Comparison of ENCODE assay signal across 10 cellular contexts in genomic region chr9:126482361-126483044, GRCh38.
A peak's percentile ranks its signal among the peaks of the same experiment; 100 is the strongest.
DNase-seq lines count a peak whose midpoint lies in the region; ATAC-seq and TF ChIP-seq lines count a peak whose summit lies in the region.
"Had no signal": no experiment of that assay in that cellular context is flagged by ENCODE, and none has a peak within 500 bp of the region (broad histone marks: within the 10 kb centered on the region; RNA-seq: fewer than 3 reads in every experiment).

No MANE protein-coding gene starts in this region.

- no peaks in the 10 kb centered on the region; the same call in 1 of the 2 replicates for H3K27me3 Mint-ChIP-seq in WTC11 (ENCODE audit: low read depth)
- H3K27me3 Mint-ChIP-seq: activated CD8-positive, alpha-beta T cell treated with anti-CD3 and anti-CD28 coated beads for 36 hours had no signal

- TF ChIP-seq POLR2A in esophagus muscularis mucosa (IDR thresholded peaks at IDR 0.05; ENCODE audit: low read depth) (no peak), testis (IDR thresholded peaks at IDR 0.05) (no peak)

- H3K79me1 ChIP-seq in mesendoderm (ENCODE audit: low read length): no peaks in the 10 kb centered on the region

- no peak overlapping the region for H2BK5ac ChIP-seq in mesendoderm (ENCODE audit: low read length)

- no peaks in the 10 kb centered on the region for H3K36me3 Mint-ChIP-seq in WTC11

- H3K27ac Mint-ChIP-seq in WTC11: no peak overlapping the region
- H3K27ac Mint-ChIP-seq: activated CD8-positive, alpha-beta T cell treated with anti-CD3 and anti-CD28 coated beads for 36 hours had no signal

- no peak overlapping the region for H4K8ac ChIP-seq in mesendoderm (ENCODE audit: low read depth, low read length)

- no peaks in the 10 kb centered on the region for H3K9me3 ChIP-seq in esophagus muscularis mucosa
- no peaks in the 10 kb centered on the region for H3K9me3 ChIP-seq in testis

- ATAC-seq in WTC11 (peak; percentile 79), HG03196 (IDR thresholded peaks at IDR 0.05; ENCODE audit: unreplicated experiment) (no peak)
- ATAC-seq: activated CD8-positive, alpha-beta T cell treated with anti-CD3 and anti-CD28 coated beads for 36 hours; Panc1 had no signal

- no peak overlapping the region for H2AK5ac ChIP-seq in mesendoderm (ENCODE audit: low read length)

- no peak overlapping the region for H3K23ac ChIP-seq in mesendoderm (ENCODE audit: low read length)

- H3K4me2 ChIP-seq in mesendoderm (ENCODE audit: low read length): peak overlapping the region; percentile 92

- no peak overlapping the region for H2BK15ac ChIP-seq in mesendoderm (replicated peaks; ENCODE audit: low read depth)

- H3K4me3 ChIP-seq in esophagus muscularis mucosa (peak overlapping the region in 3 of 4 donors; percentile 12 to 27 (median 16)), mesendoderm (ENCODE audit: low read length) (no peak overlapping the region), testis (peak overlapping the region; percentile 9 to 18)

- DNase-seq in WTC11 (ENCODE audit: low spot score): peak; percentile 64
- no peak for DNase-seq in esophagus muscularis mucosa (ENCODE audit: extremely low spot score)
- DNase-seq in mesendoderm: peak; percentile 89
- peak; percentile 71 for DNase-seq in testis
- DNase-seq in GM19238 (ENCODE audit: insufficient read length, low spot score): no peak
- no peak for DNase-seq in NCI-H2107 (lab: John Stamatoyannopoulos, UW)
- DNase-seq: activated CD8-positive, alpha-beta T cell treated with anti-CD3 and anti-CD28 coated beads for 36 hours; mammary epithelial cell had no signal

- peak overlapping the region; percentile 36 for H3K9ac ChIP-seq in mesendoderm (ENCODE audit: low read length)

- peak overlapping the region; percentile 60 for H3K4me3 Mint-ChIP-seq in WTC11
- H3K4me3 Mint-ChIP-seq: activated CD8-positive, alpha-beta T cell treated with anti-CD3 and anti-CD28 coated beads for 36 hours had no signal

- intact Hi-C loops in esophagus muscularis mucosa (cut with DNase I) (no loop called here), testis (cut with DNase I; ENCODE audit: low total_unique reads) (no loop called here)

- WGBS in esophagus muscularis mucosa: 61% methylated on average over 15 of the region's 45 CpGs
- no CpG with 5 or more reads among the region's 45 CpGs for WGBS in mesendoderm (ENCODE audit: extremely low coverage, insufficient coverage, low lambda C conversion rate)
- WGBS in testis, 2 donors: 23 to 48% methylated on average over 28 to 45 of the region's 45 CpGs

- H3K36me3 ChIP-seq in esophagus muscularis mucosa (peaks cover 6 to 65% (median 41%) of the 10 kb centered on the region in 4 donors), mesendoderm (ENCODE audit: control insufficient read depth, insufficient read depth, low read length) (no peaks in the 10 kb centered on the region), testis (ENCODE audit: low read depth, missing control alignments) (no peaks in the 10 kb centered on the region)

- no peaks in the 10 kb centered on the region for H3K9me3 Mint-ChIP-seq in WTC11
- H3K9me3 Mint-ChIP-seq: activated CD8-positive, alpha-beta T cell treated with anti-CD3 and anti-CD28 coated beads for 36 hours had no signal

- peak overlapping the region in 1 of 4 donors; percentile 24 for H3K27ac ChIP-seq in esophagus muscularis mucosa (replicated peaks in 1 of 4)
- no peak overlapping the region for H3K27ac ChIP-seq in mesendoderm (ENCODE audit: low read depth, low read length)
- peak overlapping the region; percentile 41 to 44 for H3K27ac ChIP-seq in testis

- H3K27me3 ChIP-seq in esophagus muscularis mucosa (no peaks in the 10 kb centered on the region), mesendoderm (ENCODE audit: insufficient read depth, low read length, poor library complexity) (no peaks in the 10 kb centered on the region), testis (no peaks in the 10 kb centered on the region)

- H3K56ac ChIP-seq in mesendoderm (ENCODE audit: low read length): peak overlapping the region; percentile 44

- H3K4me1 ChIP-seq in esophagus muscularis mucosa (peaks cover 0 to 15% (median 11%) of the 10 kb centered on the region in 4 donors), mesendoderm (ENCODE audit: control insufficient read depth, low read depth, low read length) (peaks cover 2% of the 10 kb centered on the region), testis (peaks cover 13% of the 10 kb centered on the region)

- TF ChIP-seq CTCF in WTC11 (IDR thresholded peaks at IDR 0.05) (no peak), esophagus muscularis mucosa (IDR thresholded peaks at IDR 0.05) (no peak), testis (IDR thresholded peaks at IDR 0.05) (no peak)

- no peak overlapping the region for H3K18ac ChIP-seq in mesendoderm (ENCODE audit: low read length)

- no peak for TF ChIP-seq EP300 in esophagus muscularis mucosa (IDR thresholded peaks at IDR 0.05)

- H3K79me2 ChIP-seq in mesendoderm (ENCODE audit: control insufficient read depth, insufficient read depth, low read length): no peaks in the 10 kb centered on the region

- no peak overlapping the region for H2BK120ac ChIP-seq in mesendoderm (ENCODE audit: low read depth, low read length)

- CTCF ChIA-PET in WTC11 (lab: Charles Lee): interaction anchor here (0.5 to 4.1 kb wide), 43 partner anchors 9 to 1075 kb away, joined by 3 to 58 read pairs (median 5); no protein-coding TSS in a partner anchor

- H3K4ac ChIP-seq in mesendoderm (ENCODE audit: low read depth, low read length): no peak overlapping the region

- no peak overlapping the region for H4K5ac ChIP-seq in mesendoderm (ENCODE audit: low read length)

- POLR2A ChIA-PET in WTC11 (lab: Charles Lee): interaction anchor here (1.0 to 1.5 kb wide), 2 partner anchors 31 to 356 kb away, joined by 3 read pairs; no protein-coding TSS in a partner anchor

- no peaks in the 10 kb centered on the region; the same call in 1 of the 2 replicates for H3K4me1 Mint-ChIP-seq in WTC11

TF ChIP-seq in WTC11, 78 proteins besides CTCF, POLR2A, EP300 and RAD21 (continues in another document):
- TF ChIP-seq HMGA2 (CRISPR knock-in tag; IDR thresholded peaks at IDR 0.05) (no peak), SP1 (CRISPR knock-in tag; conservative IDR thresholded peaks at IDR 0.05) (no peak), PRRX2 (CRISPR knock-in tag; IDR thresholded peaks at IDR 0.05) (no peak), SOX15 (CRISPR knock-in tag; IDR thresholded peaks at IDR 0.05) (no peak), ZBTB21 (CRISPR knock-in tag; IDR thresholded peaks at IDR 0.05; ENCODE audit: borderline replicate concordance) (peak; percentile 61; the same call in 1 of the 2 replicates), ETV6 (CRISPR knock-in tag; IDR thresholded peaks at IDR 0.05) (no peak), CBFB (CRISPR knock-in tag; IDR thresholded peaks at IDR 0.05; ENCODE audit: low read depth) (0 out of 2 replicates have a peak, but pooled peaks have one; percentile 32), ZNF512 (CRISPR knock-in tag; IDR thresholded peaks at IDR 0.05; ENCODE audit: borderline replicate concordance) (no peak), RELA (CRISPR knock-in tag; IDR thresholded peaks at IDR 0.05; ENCODE audit: borderline replicate concordance) (no peak), PRDM15 (CRISPR knock-in tag; IDR thresholded peaks at IDR 0.05) (no peak)

Comparison
In these comparisons a context has a peak if more than half of its experiments do, and no peak if none do; other contexts are left out.
1. DNase-seq: peak in WTC11 (single experiment), mesendoderm (single experiment) and testis (single experiment); none in esophagus muscularis mucosa (single experiment), GM19238 (single experiment) and NCI-H2107 (single experiment).